In genomic region chr18:75554644-75555043, GRCh38 we compare ENCODE assay signal across 30 cellular contexts.
"Had no signal": no experiment of that assay in that cellular context is flagged by ENCODE, and none has a peak within 500 bp of the region (broad histone marks: within the 10 kb centered on the region; RNA-seq: fewer than 3 reads in every experiment).

No MANE protein-coding gene starts in this region.

- H3K36me3 ChIP-seq: adrenal gland, colonic mucosa, esophagus squamous epithelium, WERI-Rb-1 had no signal

- H3K4me3 ChIP-seq: adrenal gland, body of pancreas, colonic mucosa, esophagus squamous epithelium had no signal

- H3K9me3 ChIP-seq: adrenal gland, body of pancreas, colonic mucosa, esophagus squamous epithelium had no signal

- DNase-seq: activated B cell treated with CpG ODN at 0.5 μM for 24 hours; activated CD4-positive, alpha-beta T cell treated with anti-CD3 and anti-CD28 coated beads for 48 hours; activated CD4-positive, alpha-beta T cell treated with anti-CD3 and anti-CD28 coated beads, Interleukin-2, amount 50 U/mL, for 1 hour; activated CD4-positive, alpha-beta T cell treated with anti-CD3 and anti-CD28 coated beads, Interleukin-2, amount 50 U/mL, for 48 hours; activated CD8-positive, alpha-beta memory T cell treated with anti-CD3 and anti-CD28 coated beads, Interleukin-2, amount 10 ng/mL, durations not matched to agents 7 days and 5 days; activated CD8-positive, alpha-beta memory T cell treated with anti-CD3 and anti-CD28 coated beads, Interleukin-2, amount 50 U/mL, for 4 hours; activated CD8-positive, alpha-beta T cell treated with anti-CD3 and anti-CD28 coated beads, Interleukin-2, amount 10 ng/mL, durations not matched to agents 7 days and 5 days; activated effector memory CD4-positive, alpha-beta T cell treated with anti-CD3 and anti-CD28 coated beads, Interleukin-2, amount 50 U/mL, for 16 hours; activated naive CD4-positive, alpha-beta T cell treated with anti-CD3 and anti-CD28 coated beads for 36 hours; activated naive CD8-positive, alpha-beta T cell treated with anti-CD3 and anti-CD28 coated beads for 36 hours; activated naive CD8-positive, alpha-beta T cell treated with anti-CD3 and anti-CD28 coated beads, Interleukin-2, amount 50 U/mL, for 24 hours; activated T-cell treated with anti-CD3 and anti-CD28 coated beads, Interleukin-2, amount 50 U/mL, for 1 hour; activated T-cell treated with anti-CD3 and anti-CD28 coated beads, Interleukin-2, amount 50 U/mL, for 48 hours; adrenal gland; amygdala; aorta; body of pancreas; caudate nucleus; colonic mucosa; effector CD8-positive, alpha-beta T cell; esophagus squamous epithelium; head of caudate nucleus; hippocampal formation; T1000; WERI-Rb-1 had no signal

- ATAC-seq: activated CD4-positive, CD25-positive, alpha-beta regulatory T cell treated with anti-CD3 and anti-CD28 coated beads, Interleukin-2, amount 50 U/mL, for 24 hours; activated CD8-positive, alpha-beta memory T cell treated with anti-CD3 and anti-CD28 coated beads, Interleukin-2, amount 10 ng/mL, durations not matched to agents 7 days and 5 days; activated CD8-positive, alpha-beta T cell treated with anti-CD3 and anti-CD28 coated beads, Interleukin-2, amount 10 ng/mL, durations not matched to agents 7 days and 5 days; activated naive CD8-positive, alpha-beta T cell treated with anti-CD3 and anti-CD28 coated beads, Interleukin-2, amount 50 U/mL, for 24 hours; body of pancreas had no signal

- FAIRE-seq: endometrium, endothelial cell of umbilical vein, frontal cortex had no signal

- H3K27ac ChIP-seq: adrenal gland, body of pancreas, colonic mucosa, epithelial cell of prostate, esophagus squamous epithelium, WERI-Rb-1 had no signal

- H3K4me1 ChIP-seq: adrenal gland, body of pancreas, colonic mucosa, esophagus squamous epithelium had no signal

- H3K27me3 ChIP-seq: adrenal gland, colonic mucosa, esophagus squamous epithelium had no signal
